In genomic region chr1:93346472-93346991, GRCh38 we compare ENCODE assay signal across 8 cellular contexts. TPM values are rescaled to one million over a fixed set of nuclear protein-coding genes. Genes with fewer than 3 reads are reported as not detected.
DNase-seq lines count a peak whose midpoint lies in the region; ATAC-seq and TF ChIP-seq lines count a peak whose summit lies in the region.

No MANE protein-coding gene starts in this region.

- H3K4me1 Mint-ChIP-seq in activated naive CD4-positive, alpha-beta T cell treated with anti-CD3 and anti-CD28 coated beads for 36 hours (ENCODE audit: low read depth), result peaks cover 29% of the 10 kb centered on the region

- H3K4me1 ChIP-seq in BE2C, result no peaks in the 10 kb centered on the region
- H3K4me1 ChIP-seq in trophoblast cell (ENCODE audit: control insufficient read depth in 1 of 2, insufficient read depth in 2 of 2, low read length in 2 of 2), result no peaks in the 10 kb centered on the region

- peak overlapping the region; percentile 98 for H3K14ac ChIP-seq in trophoblast cell (ENCODE audit: low read length)

- H3K23ac ChIP-seq in trophoblast cell (ENCODE audit: low read length), result no peak overlapping the region

- H3K4ac ChIP-seq in trophoblast cell (ENCODE audit: low read depth, low read length), result peak overlapping the region; percentile 77

- H3K36me3 ChIP-seq in BE2C (no peaks in the 10 kb centered on the region), trophoblast cell (ENCODE audit: control insufficient read depth in 1 of 2, insufficient read depth in 2 of 2, low read length in 2 of 2) (no peaks in the 10 kb centered on the region)

- no peaks in the 10 kb centered on the region for H3K9me3 Mint-ChIP-seq in activated naive CD4-positive, alpha-beta T cell treated with anti-CD3 and anti-CD28 coated beads for 36 hours

- peak overlapping the region; percentile 90 for H4K91ac ChIP-seq in trophoblast cell (ENCODE audit: low read depth, low read length)

- no peaks in the 10 kb centered on the region for H3K27me3 Mint-ChIP-seq in activated naive CD4-positive, alpha-beta T cell treated with anti-CD3 and anti-CD28 coated beads for 36 hours (ENCODE audit: low read depth)

- H4K8ac ChIP-seq in trophoblast cell (ENCODE audit: low read depth, low read length), result peak overlapping the region; percentile 95

- no peaks in the 10 kb centered on the region for H3K9me3 ChIP-seq in BE2C
- H3K9me3 ChIP-seq in trophoblast cell (ENCODE audit: insufficient read depth, low read depth, low read length), result no peaks in the 10 kb centered on the region

- H2BK5ac ChIP-seq in trophoblast cell (ENCODE audit: low read depth, low read length, poor library complexity), result peak overlapping the region; percentile 77

- no peak for TF ChIP-seq CTCF in BE2C (IDR thresholded peaks at IDR 0.05; ENCODE audit: low read depth, low read length)

- intact Hi-C loops in activated naive CD4-positive, alpha-beta T cell treated with anti-CD3 and anti-CD28 coated beads for 36 hours (cut with micrococcal nuclease), result loop anchor here (1.0 to 5.0 kb wide), 6 partner anchors 42 to 874 kb away; partner anchors contain the start of genes CCDC18, RPL5 and TMED5

- DNase-seq in BE2C (peak; percentile 6), OCI-M1 (lab: John Stamatoyannopoulos, UW) (peak; percentile 70), glomerular visceral epithelial cell (ENCODE audit: extremely low spot score) (peak; percentile 37), trophoblast cell (peak; percentile 24 to 53), 8988T (no peak)
- DNase-seq in activated naive CD4-positive, alpha-beta T cell treated with anti-CD3 and anti-CD28 coated beads for 36 hours, result peak; percentile 47

- H3K27ac ChIP-seq in trophoblast cell (ENCODE audit: low read depth, low read length), result peak overlapping the region; percentile 98

- no CpG with 5 or more reads among the region's 20 CpGs for WGBS in trophoblast cell (ENCODE audit: extremely low coverage, insufficient coverage, insufficient read length)

- H3K4me2 ChIP-seq in trophoblast cell (ENCODE audit: low read length), result peak overlapping the region; percentile 75

- H3K27me3 ChIP-seq in BE2C (no peaks in the 10 kb centered on the region), trophoblast cell (ENCODE audit: insufficient read depth, low read length) (no peaks in the 10 kb centered on the region)

- H2BK12ac ChIP-seq in trophoblast cell (ENCODE audit: low read length), result no peak overlapping the region

- peak overlapping the region; percentile 83 for H3K4me3 Mint-ChIP-seq in activated naive CD4-positive, alpha-beta T cell treated with anti-CD3 and anti-CD28 coated beads for 36 hours

- CTCF ChIA-PET in activated naive CD4-positive, alpha-beta T cell treated with anti-CD3 and anti-CD28 coated beads for 36 hours (lab: Charles Lee), result interaction anchor here (0.8 to 2.1 kb wide), 2 partner anchors 9 to 42 kb away, joined by 3 to 14 read pairs; no protein-coding TSS in a partner anchor

- H4K12ac ChIP-seq in trophoblast cell (ENCODE audit: low read depth, low read length), result peak overlapping the region; percentile 96

- H3K36me3 Mint-ChIP-seq in activated naive CD4-positive, alpha-beta T cell treated with anti-CD3 and anti-CD28 coated beads for 36 hours (ENCODE audit: low read depth), result peaks cover 16% of the 10 kb centered on the region

- peak overlapping the region; percentile 96 for H3K27ac Mint-ChIP-seq in activated naive CD4-positive, alpha-beta T cell treated with anti-CD3 and anti-CD28 coated beads for 36 hours

- H3K79me2 ChIP-seq in trophoblast cell (ENCODE audit: control insufficient read depth, insufficient read depth, low read length, poor library complexity), result peaks cover 17% of the 10 kb centered on the region

- H3K9ac ChIP-seq in trophoblast cell (ENCODE audit: low read length), result peak overlapping the region; percentile 94

- ATAC-seq in GM18517 (IDR thresholded peaks at IDR 0.05; ENCODE audit: unreplicated experiment) (peak; percentile 28), HG03045 (IDR thresholded peaks at IDR 0.05; ENCODE audit: unreplicated experiment) (peak; percentile 19)

- H2AFZ ChIP-seq in trophoblast cell (ENCODE audit: insufficient read depth, low read length, poor library complexity), result peak overlapping the region; percentile 95

- H3K18ac ChIP-seq in trophoblast cell (ENCODE audit: low read length), result peak overlapping the region; percentile 99

- H3K4me3 ChIP-seq in BE2C (ENCODE audit: low read depth, low read length) (peak overlapping the region; percentile 88), trophoblast cell (ENCODE audit: low read depth, low read length) (peak overlapping the region; percentile 99)

- peaks cover 14% of the 10 kb centered on the region for H3K79me1 ChIP-seq in trophoblast cell (ENCODE audit: low read length)

- no peak overlapping the region for H2AK5ac ChIP-seq in trophoblast cell (ENCODE audit: low read length)

- peak overlapping the region; percentile 95 for H2BK120ac ChIP-seq in trophoblast cell (ENCODE audit: insufficient read depth, low read length, poor library complexity)

RNA-seq across cellular contexts. Expression of gene DR1, which starts 0.8 kb away (rescaled TPM):
- 33.1 TPM for polyA plus RNA-seq in BE2C (2012; ENCODE audit: insufficient read depth, insufficient read length, low read depth)
- 10 to 100 TPM; 76.3 to 80.3 TPM for total RNA-seq in activated naive CD4-positive, alpha-beta T cell treated with anti-CD3 and anti-CD28 coated beads for 36 hours
- 32.3 and 32.9 TPM in 2 replicates for polyA plus RNA-seq in trophoblast cell (2013)
